In the genomic region with DNA sequence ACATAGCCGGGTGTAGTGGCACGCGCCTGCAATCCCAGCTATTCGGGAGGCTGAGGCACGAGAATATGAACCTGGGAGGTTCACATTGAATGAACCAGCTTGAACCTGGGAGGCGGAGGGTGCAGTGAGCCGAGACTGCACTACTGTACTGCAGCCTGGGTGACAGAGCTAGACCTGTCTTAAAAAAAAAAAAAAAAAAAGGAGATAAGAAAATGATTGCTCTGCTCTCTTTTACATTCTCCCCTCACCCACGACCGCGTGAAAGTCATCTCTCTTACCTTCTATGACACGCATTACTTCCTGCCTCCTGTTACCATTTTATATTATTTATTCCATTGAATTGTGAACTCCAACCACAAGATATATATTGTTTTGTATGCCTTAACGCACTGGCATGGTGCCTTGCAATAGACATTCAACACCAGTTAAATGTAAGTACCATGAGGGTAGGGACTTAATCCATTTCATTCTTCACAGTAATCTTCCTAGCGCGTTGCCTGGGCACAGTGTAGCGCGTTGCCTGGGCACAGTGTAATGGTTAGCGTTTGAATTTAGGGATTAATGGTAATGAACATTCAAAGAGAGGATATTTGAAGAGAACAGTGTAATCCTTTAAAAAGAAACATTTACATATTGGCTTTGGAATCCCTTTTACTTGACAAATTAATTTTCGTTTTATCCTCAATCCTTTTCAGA, we compare ENCODE assay signal across 8 cellular contexts. TPM values are rescaled to one million over a fixed set of nuclear protein-coding genes. Genes with fewer than 3 reads are reported as not detected.
DNase-seq lines count a peak whose midpoint lies in the region; ATAC-seq and TF ChIP-seq lines count a peak whose summit lies in the region.

No MANE protein-coding gene starts in this region.

- DNase-seq in HFF-Myc (ENCODE audit: extremely low read depth, low read depth) (no peak), fibroblast of pulmonary artery (ENCODE audit: low read depth) (no peak), retina (no peak), GM19238 (ENCODE audit: insufficient read length, low spot score) (no peak), HuH-7 (ENCODE audit: low spot score) (no peak)
- DNase-seq in activated CD8-positive, alpha-beta T cell treated with anti-CD3 and anti-CD28 coated beads, Interleukin-2, amount 10 ng/mL, durations not matched to agents 7 days and 5 days: peak; percentile 65
- DNase-seq in stimulated activated CD4-positive, alpha-beta T cell treated with anti-CD3 and anti-CD28 coated beads, Interleukin-4, amount 100 ng/mL, for 1 hour: peak; percentile 42

- no peaks in the 10 kb centered on the region for H3K27me3 Mint-ChIP-seq in activated CD8-positive, alpha-beta T cell treated with anti-CD3 and anti-CD28 coated beads, Interleukin-2, amount 10 ng/mL, durations not matched to agents 7 days and 5 days (ENCODE audit: low read depth)

- H3K4me3 Mint-ChIP-seq in activated CD8-positive, alpha-beta T cell treated with anti-CD3 and anti-CD28 coated beads, Interleukin-2, amount 10 ng/mL, durations not matched to agents 7 days and 5 days: peak overlapping the region; percentile 96

- CTCF ChIA-PET in activated CD8-positive, alpha-beta T cell treated with anti-CD3 and anti-CD28 coated beads, Interleukin-2, amount 10 ng/mL, durations not matched to agents 7 days and 5 days (lab: Charles Lee): interaction anchor here (0.6 to 3.0 kb wide), 7 partner anchors 8 to 260 kb away, joined by 3 to 18 read pairs (median 4); no protein-coding TSS in a partner anchor

- H3K27ac Mint-ChIP-seq in activated CD8-positive, alpha-beta T cell treated with anti-CD3 and anti-CD28 coated beads, Interleukin-2, amount 10 ng/mL, durations not matched to agents 7 days and 5 days: peak overlapping the region; percentile 96

- ATAC-seq in activated CD8-positive, alpha-beta T cell treated with anti-CD3 and anti-CD28 coated beads, Interleukin-2, amount 10 ng/mL, durations not matched to agents 7 days and 5 days: peak; percentile 8
- ATAC-seq in HG02642 (IDR thresholded peaks at IDR 0.05; ENCODE audit: poor library complexity, unreplicated experiment): no peak

- POLR2A ChIA-PET in activated CD8-positive, alpha-beta T cell treated with anti-CD3 and anti-CD28 coated beads, Interleukin-2, amount 10 ng/mL, durations not matched to agents 7 days and 5 days (lab: Charles Lee): interaction anchor here (0.9 to 4.0 kb wide), 10 partner anchors 8 to 249 kb away, joined by 3 to 38 read pairs (median 5); no protein-coding TSS in a partner anchor

- TF ChIP-seq CTCF in HFF-Myc (IDR thresholded peaks at IDR 0.05; ENCODE audit: low read depth, low read length, missing control alignments) (no peak), fibroblast of pulmonary artery (IDR thresholded peaks at IDR 0.05; ENCODE audit: low read length, missing control alignments) (no peak)

- H3K4me3 ChIP-seq in HFF-Myc (replicated peaks; ENCODE audit: low read depth, low read length) (peak overlapping the region; percentile 91), fibroblast of pulmonary artery (replicated peaks; ENCODE audit: low read depth, low read length) (peak overlapping the region; percentile 80)

- peaks cover 4% of the 10 kb centered on the region for H3K9me3 Mint-ChIP-seq in activated CD8-positive, alpha-beta T cell treated with anti-CD3 and anti-CD28 coated beads, Interleukin-2, amount 10 ng/mL, durations not matched to agents 7 days and 5 days (ENCODE audit: insufficient read depth)

- H3K4me1 Mint-ChIP-seq in activated CD8-positive, alpha-beta T cell treated with anti-CD3 and anti-CD28 coated beads, Interleukin-2, amount 10 ng/mL, durations not matched to agents 7 days and 5 days (ENCODE audit: low read depth): peaks cover 49% of the 10 kb centered on the region

- peaks cover 59% of the 10 kb centered on the region for H3K36me3 Mint-ChIP-seq in activated CD8-positive, alpha-beta T cell treated with anti-CD3 and anti-CD28 coated beads, Interleukin-2, amount 10 ng/mL, durations not matched to agents 7 days and 5 days (ENCODE audit: low read depth)

RNA-seq across cellular contexts. Expression of a gene that starts 2.7 kb away (rescaled TPM):
- total RNA-seq in activated CD8-positive, alpha-beta T cell treated with anti-CD3 and anti-CD28 coated beads, Interleukin-2, amount 10 ng/mL, durations not matched to agents 7 days and 5 days: 100 to 1,000 TPM; 256 to 268 TPM

Comparison
In these comparisons a context has a peak if more than half of its experiments do, and no peak if none do; other contexts are left out.
1. DNase-seq: peak in activated CD8-positive, alpha-beta T cell treated with anti-CD3 and anti-CD28 coated beads, Interleukin-2, amount 10 ng/mL, durations not matched to agents 7 days and 5 days (single experiment) and stimulated activated CD4-positive, alpha-beta T cell treated with anti-CD3 and anti-CD28 coated beads, Interleukin-4, amount 100 ng/mL, for 1 hour (single experiment); none in HFF-Myc (single experiment), fibroblast of pulmonary artery (single experiment), retina (single experiment), GM19238 (single experiment) and HuH-7 (single experiment).